In the genomic region with DNA sequence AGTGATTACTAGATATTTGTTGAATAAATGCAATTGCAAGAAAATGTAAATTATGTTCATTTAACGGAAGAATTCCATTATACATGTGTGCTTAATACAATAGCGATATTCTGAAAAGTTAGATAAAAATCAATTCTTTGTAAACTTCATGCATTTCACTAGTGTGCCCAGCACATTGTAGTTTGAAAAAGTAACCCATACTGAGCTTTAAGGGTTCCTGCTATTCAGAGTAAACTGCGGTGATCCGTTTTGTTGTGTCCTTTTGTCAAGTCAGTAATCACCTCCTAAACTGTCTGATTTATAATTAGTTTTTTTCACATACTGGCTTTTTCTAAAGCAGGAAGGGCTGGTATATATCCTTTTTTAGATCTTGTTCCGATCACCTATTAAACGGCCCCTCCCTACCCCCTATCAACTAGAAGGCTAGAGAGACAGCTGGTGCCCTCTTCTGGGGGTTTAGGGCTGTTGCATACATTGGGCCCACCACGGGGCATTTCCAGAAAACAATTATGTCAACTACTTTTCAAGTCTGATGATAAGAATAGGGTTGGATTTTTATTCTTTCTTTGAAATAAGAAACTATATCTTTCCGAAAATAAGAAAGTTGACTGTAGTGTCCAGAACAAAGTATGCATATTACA, we compare ENCODE assay signal across 8 cellular contexts. TPM values are rescaled to one million over a fixed set of nuclear protein-coding genes. Genes with fewer than 3 reads are reported as not detected.
A peak's percentile ranks its signal among the peaks of the same experiment; 100 is the strongest.
DNase-seq lines count a peak whose midpoint lies in the region; ATAC-seq, FAIRE-seq and TF ChIP-seq lines count a peak whose summit lies in the region.

No MANE protein-coding gene starts in this region.

- no peaks in the 10 kb centered on the region for H3K27me3 ChIP-seq in neural progenitor cell

- FAIRE-seq in GM12892 (lab: Jason Lieb, UNC), result no peak

- H2AFZ ChIP-seq in neural progenitor cell (replicated peaks), result no peak overlapping the region

- no peak for TF ChIP-seq POLR2A in GM12892 (IDR thresholded peaks at IDR 0.05; ENCODE audit: low read depth, low read length)

- H3K4me3 Mint-ChIP-seq in neural progenitor cell, result no peak overlapping the region

- H3K36me3 ChIP-seq in neural progenitor cell, result no peaks in the 10 kb centered on the region

- H3K27ac Mint-ChIP-seq in neural progenitor cell, result no peak overlapping the region

- H3K4me1 ChIP-seq in neural progenitor cell, result no peaks in the 10 kb centered on the region

- H4K20me1 ChIP-seq in neural progenitor cell (ENCODE audit: low read depth), result no peaks in the 10 kb centered on the region

- no peaks in the 10 kb centered on the region for H3K9me3 ChIP-seq in neural progenitor cell (ENCODE audit: low read depth)

- H3K27ac ChIP-seq in neural progenitor cell, result no peak overlapping the region

- H3K4me3 ChIP-seq in epithelial cell of proximal tubule (ENCODE audit: low read depth, low read length) (peak overlapping the region; percentile 33), neural progenitor cell (no peak overlapping the region)

- DNase-seq in COLO829 (ENCODE audit: low spot score) (peak; percentile 50), NOMO-1 (lab: John Stamatoyannopoulos, UW; ENCODE audit: unreplicated experiment in 2 of 2) (peak; percentile 35 to 46), epithelial cell of proximal tubule (ENCODE audit: low read depth) (no peak), neural progenitor cell (ENCODE audit: low spot score) (peak; percentile 66), GM12892 (ENCODE audit: insufficient read length) (no peak), epidermal melanocyte (ENCODE audit: insufficient read length, low spot score) (no peak), SW 1271 (lab: John Stamatoyannopoulos, UW) (no peak)

- H3K9me3 Mint-ChIP-seq in neural progenitor cell, result no peaks in the 10 kb centered on the region

- H3K9ac ChIP-seq in neural progenitor cell, result no peak overlapping the region

- ATAC-seq in GM18909 (IDR thresholded peaks at IDR 0.05; ENCODE audit: poor library complexity, unreplicated experiment), result peak; percentile 48

- no peaks in the 10 kb centered on the region for H3K4me1 Mint-ChIP-seq in neural progenitor cell

- TF ChIP-seq CTCF in epithelial cell of proximal tubule (conservative IDR thresholded peaks at IDR 0.05; ENCODE audit: low read depth, low read length), result peak; percentile 76
- TF ChIP-seq CTCF in neural progenitor cell (IDR thresholded peaks at IDR 0.05), result peak; percentile 67

- H3K27me3 Mint-ChIP-seq in neural progenitor cell (ENCODE audit: insufficient read depth, low read depth), result no peaks in the 10 kb centered on the region

- no peak overlapping the region for H3K4me2 ChIP-seq in neural progenitor cell

- no peaks in the 10 kb centered on the region for H3K79me2 ChIP-seq in neural progenitor cell (ENCODE audit: low read depth)

- no peaks in the 10 kb centered on the region for H3F3A ChIP-seq in neural progenitor cell (ENCODE audit: low read depth)

- no peaks in the 10 kb centered on the region for H3K36me3 Mint-ChIP-seq in neural progenitor cell

RNA-seq across cellular contexts. Expression of a gene that starts 7.0 kb away (rescaled TPM):
- not detected in 2 replicates for total RNA-seq in epithelial cell of proximal tubule
- total RNA-seq in neural progenitor cell (ENCODE audit: low replicate concordance), result not detected in 2 replicates
- not detected for polyA plus RNA-seq in GM12892 (2012; ENCODE audit: missing spikeins)

Comparison
In these comparisons a context has a peak if more than half of its experiments do, and no peak if none do; other contexts are left out.
1. DNase-seq: peak in COLO829 (single experiment), NOMO-1 (2 of 2) and neural progenitor cell (single experiment); none in epithelial cell of proximal tubule (single experiment), GM12892 (single experiment), epidermal melanocyte (single experiment) and SW 1271 (0 of 2).